ENCODE assay signal across 18 cellular contexts in genomic region chr1:95660736-95661135, GRCh38.
DNase-seq lines count a peak whose midpoint lies in the region; ATAC-seq lines count a peak whose summit lies in the region.
"Had no signal": no experiment of that assay in that cellular context is flagged by ENCODE, and none has a peak within 500 bp of the region (broad histone marks: within the 10 kb centered on the region; RNA-seq: fewer than 3 reads in every experiment).

No MANE protein-coding gene starts in this region.

- peak; percentile 42 for ATAC-seq in sciatic nerve
- no peak for ATAC-seq in HG03135 (IDR thresholded peaks at IDR 0.05; ENCODE audit: unreplicated experiment)
- ATAC-seq: CD8-positive, alpha-beta T cell; GM12878; GM23338; HCT116 had no signal

- in situ Hi-C loops in SK-MEL-5 (cut with HindIII; ENCODE audit: low pct_unique_long_range_greater_than_20kb, low sequenced_read_pairs) = no loop called here

- intact Hi-C loops in sciatic nerve (cut with DNase I) = no loop called here

- DNase-seq in NCI-H82 (lab: John Stamatoyannopoulos, UW) = peak; percentile 15
- DNase-seq in NCI-H82 treated with DMSO at 0.1 percent for 48 hours (lab: John Stamatoyannopoulos, UW; ENCODE audit: unreplicated experiment) = no peak
- peak; percentile 26 for DNase-seq in SK-MEL-5 (ENCODE audit: low read depth, low spot score)
- peak; percentile 52 for DNase-seq in foreskin melanocyte
- DNase-seq in sciatic nerve (ENCODE audit: low spot score) = no peak
- DNase-seq in iPS-NIHi11 (ENCODE audit: low spot score) = no peak
- no peak for DNase-seq in RKO (ENCODE audit: low spot score)
- DNase-seq: CD4-positive, CD25-positive, alpha-beta regulatory T cell; CD8-positive, alpha-beta T cell; DMS 273 treated with DMSO at 0.1 percent for 48 hours; DMS79; EL; GDM1; H9 had no signal

Comparison
In these comparisons a context has a peak if more than half of its experiments do, and no peak if none do; other contexts are left out.
1. DNase-seq: peak in NCI-H82 (single experiment), SK-MEL-5 (single experiment) and foreskin melanocyte (single experiment); none in NCI-H82 treated with DMSO at 0.1 percent for 48 hours (single experiment), sciatic nerve (single experiment), iPS-NIHi11 (single experiment) and RKO (single experiment).